28 cellular contexts compared by ENCODE assay signal in genomic region chr15:41884458-41884857, GRCh38.
"Had no signal": no experiment of that assay in that cellular context is flagged by ENCODE, and none has a peak within 500 bp of the region (broad histone marks: within the 10 kb centered on the region; RNA-seq: fewer than 3 reads in every experiment).

No MANE protein-coding gene starts in this region.

- H3K27ac ChIP-seq: ovary, psoas muscle, skin epidermis, spleen, testis, tibial artery, upper lobe of left lung had no signal

- H3K36me3 ChIP-seq: ovary, spleen, upper lobe of left lung had no signal

- H3K36me3 Mint-ChIP-seq: immature natural killer cell; naive thymus-derived CD4-positive, alpha-beta T cell; stimulated activated memory B cell treated with anti-CD40 and anti-IgM and Interleukin-4, amounts not matched to agents 10 μg/mL and 1 μg/mL and 100 μg/mL, for 72 hours had no signal

- H3K27me3 ChIP-seq: ovary, testis had no signal

- FAIRE-seq: colon, frontal cortex, urothelium cell line had no signal

- H3K4me3 ChIP-seq: dorsolateral prefrontal cortex, ovary, psoas muscle, skin epidermis, spleen, testis, tibial artery, upper lobe of left lung had no signal

- ATAC-seq: left colon; naive thymus-derived CD4-positive, alpha-beta T cell; psoas muscle; right cardiac atrium; stimulated activated memory B cell treated with anti-CD40 and anti-IgM and Interleukin-4, amounts not matched to agents 10 μg/mL and 1 μg/mL and 100 μg/mL, for 72 hours; stimulated activated naive CD8-positive, alpha-beta T cell treated with anti-CD3 and anti-CD28 coated beads, Interleukin-15, Interleukin-2, amounts not matched to agents 100 U/mL and 50 U/mL, for 24 hours had no signal

- H3K9me3 Mint-ChIP-seq: immature natural killer cell; naive thymus-derived CD4-positive, alpha-beta T cell; nephron; stimulated activated memory B cell treated with anti-CD40 and anti-IgM and Interleukin-4, amounts not matched to agents 10 μg/mL and 1 μg/mL and 100 μg/mL, for 72 hours had no signal

- DNase-seq: dorsolateral prefrontal cortex; effector CD4-positive, alpha-beta T cell; hypothalamus; immature natural killer cell; islet precursor cell; kidney glomerular epithelial cell; left colon; mesendoderm; midbrain; naive thymus-derived CD4-positive, alpha-beta T cell; nucleus accumbens; ovary; posterior cingulate gyrus; psoas muscle; spleen; stimulated activated CD4-positive, alpha-beta T cell treated with anti-CD3 and anti-CD28 coated beads, Interleukin-4, amount 100 ng/mL, for 4 hours; stimulated activated naive CD8-positive, alpha-beta T cell treated with anti-CD3 and anti-CD28 coated beads, Interleukin-15, Interleukin-2, amounts not matched to agents 100 U/mL and 50 U/mL, for 24 hours; substantia nigra; testis; tibial artery had no signal

- H3K9me3 ChIP-seq: ovary, psoas muscle, spleen, testis, tibial artery, upper lobe of left lung had no signal

- H3K27ac Mint-ChIP-seq: nephron; stimulated activated memory B cell treated with anti-CD40 and anti-IgM and Interleukin-4, amounts not matched to agents 10 μg/mL and 1 μg/mL and 100 μg/mL, for 72 hours had no signal

- H3K4me3 Mint-ChIP-seq: stimulated activated memory B cell treated with anti-CD40 and anti-IgM and Interleukin-4, amounts not matched to agents 10 μg/mL and 1 μg/mL and 100 μg/mL, for 72 hours had no signal
